ENCODE assay signal across 8 cellular contexts in the genomic region with DNA sequence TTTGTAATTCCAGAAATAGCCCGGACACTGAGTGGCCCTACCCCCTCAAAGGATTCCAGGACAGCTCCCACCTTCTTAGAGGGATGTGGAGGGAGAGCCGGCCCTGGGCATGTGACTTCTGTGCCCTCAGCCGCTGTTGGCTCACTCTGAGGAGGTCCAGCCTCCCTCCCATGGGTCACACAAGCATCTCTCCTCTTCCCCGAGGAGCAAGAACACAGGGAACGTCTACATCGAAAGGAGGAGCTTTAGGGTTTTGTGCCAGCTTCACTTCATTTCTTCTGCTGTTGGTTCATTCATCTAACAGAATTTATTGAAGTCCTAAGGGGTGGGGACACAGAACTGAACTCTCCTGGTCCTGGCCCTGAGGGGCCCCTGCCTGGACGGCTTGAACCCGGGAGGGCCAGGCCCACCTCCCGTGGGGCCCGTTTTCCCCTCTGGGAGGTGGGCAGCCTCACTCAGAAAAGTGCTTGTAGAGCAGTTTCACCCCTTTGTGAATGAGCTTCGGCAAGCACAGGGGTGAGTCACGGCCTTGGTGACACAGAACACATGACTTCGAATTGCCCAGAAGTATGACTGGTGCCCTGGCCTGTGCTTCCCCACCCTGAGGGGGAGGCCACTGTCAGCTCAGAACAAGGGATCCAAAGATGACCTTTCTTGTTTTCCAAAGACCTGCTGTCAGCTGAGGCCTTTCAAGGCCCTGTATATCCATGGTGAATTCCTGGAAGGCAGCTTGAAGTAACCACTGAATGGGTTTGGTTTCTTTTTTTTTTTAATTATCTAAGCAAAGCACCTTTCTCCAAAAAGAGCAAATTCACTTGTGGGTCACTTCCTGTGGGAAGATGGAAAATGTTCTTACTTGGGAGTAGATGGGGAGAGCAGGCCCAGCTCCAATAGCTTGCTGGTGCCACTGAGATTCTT. TPM values are rescaled to one million over a fixed set of nuclear protein-coding genes. Genes with fewer than 3 reads are reported as not detected.
DNase-seq lines count a peak whose midpoint lies in the region; ATAC-seq and TF ChIP-seq lines count a peak whose summit lies in the region.

No MANE protein-coding gene starts in this region.

- no peak for TF ChIP-seq EP300 in suprapubic skin (IDR thresholded peaks at IDR 0.05)

- H3K27me3 ChIP-seq in KMS-11 (ENCODE audit: insufficient read depth, low read depth) (no peaks in the 10 kb centered on the region), suprapubic skin (no peaks in the 10 kb centered on the region)

- H2AFZ ChIP-seq in KMS-11 (ENCODE audit: low read depth) = peak overlapping the region; percentile 82

- H3K9ac ChIP-seq in KMS-11 = peak overlapping the region; percentile 5

- DNase-seq in Daoy (ENCODE audit: low read depth) = peak; percentile 95
- DNase-seq in activated CD8-positive, alpha-beta T cell treated with anti-CD3 and anti-CD28 coated beads, Interleukin-2, amount 10 ng/mL, durations not matched to agents 7 days and 5 days = peak; percentile 59
- DNase-seq in epithelial cell of esophagus (ENCODE audit: low read depth) = peak; percentile 93
- no peak for DNase-seq in neural crest cell (ENCODE audit: low read depth, low spot score)
- DNase-seq in suprapubic skin (ENCODE audit: low spot score in 2 of 2) = peak in 1 of 2 donors; percentile 92
- no peak for DNase-seq in SKM-1 (lab: John Stamatoyannopoulos, UW; ENCODE audit: unreplicated experiment)
- DNase-seq in NCI-H82 treated with DMSO at 0.1 percent for 48 hours (lab: John Stamatoyannopoulos, UW; ENCODE audit: unreplicated experiment) = no peak

- no peak for TF ChIP-seq POLR2A in suprapubic skin (IDR thresholded peaks at IDR 0.05)

- no peaks in the 10 kb centered on the region for H3K9me3 ChIP-seq in suprapubic skin

- no peaks in the 10 kb centered on the region for H3K36me3 ChIP-seq in KMS-11 (ENCODE audit: insufficient read depth)
- no peaks in the 10 kb centered on the region for H3K36me3 ChIP-seq in suprapubic skin

- H3K79me2 ChIP-seq in KMS-11 (ENCODE audit: insufficient read depth, low read depth) = no peaks in the 10 kb centered on the region

- POLR2A ChIA-PET in activated CD8-positive, alpha-beta T cell treated with anti-CD3 and anti-CD28 coated beads, Interleukin-2, amount 10 ng/mL, durations not matched to agents 7 days and 5 days (lab: Charles Lee) = interaction anchor here (0.7 to 6.8 kb wide), 3 partner anchors 9 to 38 kb away, joined by 3 to 107 read pairs (median 5); partner anchors contain the start of gene NFKBIA

- WGBS in suprapubic skin = 33% methylated on average over 11 of the region's 13 CpGs

- peak overlapping the region; percentile 52 for H3K27ac Mint-ChIP-seq in activated CD8-positive, alpha-beta T cell treated with anti-CD3 and anti-CD28 coated beads, Interleukin-2, amount 10 ng/mL, durations not matched to agents 7 days and 5 days
- H3K27ac Mint-ChIP-seq in neural crest cell (ENCODE audit: unreplicated experiment) = peak overlapping the region; percentile 67

- H3K36me3 Mint-ChIP-seq in activated CD8-positive, alpha-beta T cell treated with anti-CD3 and anti-CD28 coated beads, Interleukin-2, amount 10 ng/mL, durations not matched to agents 7 days and 5 days (ENCODE audit: low read depth) = no peaks in the 10 kb centered on the region
- H3K36me3 Mint-ChIP-seq in neural crest cell (ENCODE audit: low read depth) = no peaks in the 10 kb centered on the region

- H3K4me3 Mint-ChIP-seq in activated CD8-positive, alpha-beta T cell treated with anti-CD3 and anti-CD28 coated beads, Interleukin-2, amount 10 ng/mL, durations not matched to agents 7 days and 5 days = no peak overlapping the region
- no peak overlapping the region for H3K4me3 Mint-ChIP-seq in neural crest cell

- H3K4me1 Mint-ChIP-seq in activated CD8-positive, alpha-beta T cell treated with anti-CD3 and anti-CD28 coated beads, Interleukin-2, amount 10 ng/mL, durations not matched to agents 7 days and 5 days (ENCODE audit: low read depth) = peaks cover 44% of the 10 kb centered on the region
- peaks cover 30% of the 10 kb centered on the region for H3K4me1 Mint-ChIP-seq in neural crest cell

- ATAC-seq in activated CD8-positive, alpha-beta T cell treated with anti-CD3 and anti-CD28 coated beads, Interleukin-2, amount 10 ng/mL, durations not matched to agents 7 days and 5 days = peak; percentile 67

- TF ChIP-seq CTCF in KMS-11 (conservative IDR thresholded peaks at IDR 0.05; ENCODE audit: low read depth, low read length) (no peak), epithelial cell of esophagus (IDR thresholded peaks at IDR 0.05; ENCODE audit: insufficient read depth, low read depth, low read length, missing control alignments) (no peak), neural crest cell (conservative IDR thresholded peaks at IDR 0.05) (no peak), suprapubic skin (IDR thresholded peaks at IDR 0.05) (no peak)

- no peak overlapping the region for H3K4me3 ChIP-seq in KMS-11 (IDR thresholded peaks at IDR 0.05; ENCODE audit: insufficient read depth, low read depth, low read length)
- no peak overlapping the region for H3K4me3 ChIP-seq in epithelial cell of esophagus (ENCODE audit: low read length)
- H3K4me3 ChIP-seq in suprapubic skin = no peak overlapping the region

- H3K27me3 Mint-ChIP-seq in activated CD8-positive, alpha-beta T cell treated with anti-CD3 and anti-CD28 coated beads, Interleukin-2, amount 10 ng/mL, durations not matched to agents 7 days and 5 days (ENCODE audit: low read depth) = no peaks in the 10 kb centered on the region
- no peaks in the 10 kb centered on the region for H3K27me3 Mint-ChIP-seq in neural crest cell (ENCODE audit: low read depth)

- H3K4me2 ChIP-seq in KMS-11 = peak overlapping the region; percentile 18

- H4K20me1 ChIP-seq in KMS-11 (ENCODE audit: insufficient read depth) = no peaks in the 10 kb centered on the region

- H3K27ac ChIP-seq in KMS-11 (peak overlapping the region; percentile 52), suprapubic skin (peak overlapping the region; percentile 73)

- peaks cover 36% of the 10 kb centered on the region for H3K4me1 ChIP-seq in KMS-11 (ENCODE audit: low read depth, poor library complexity, severe bottlenecking)
- peaks cover 55% of the 10 kb centered on the region for H3K4me1 ChIP-seq in suprapubic skin

- H3K9me3 Mint-ChIP-seq in activated CD8-positive, alpha-beta T cell treated with anti-CD3 and anti-CD28 coated beads, Interleukin-2, amount 10 ng/mL, durations not matched to agents 7 days and 5 days (ENCODE audit: insufficient read depth) = no peaks in the 10 kb centered on the region
- no peaks in the 10 kb centered on the region for H3K9me3 Mint-ChIP-seq in neural crest cell

- CTCF ChIA-PET in activated CD8-positive, alpha-beta T cell treated with anti-CD3 and anti-CD28 coated beads, Interleukin-2, amount 10 ng/mL, durations not matched to agents 7 days and 5 days (lab: Charles Lee) = interaction anchor here (0.7 to 1.8 kb wide), 6 partner anchors 9 to 136 kb away, joined by 4 to 7 read pairs (median 5); partner anchors contain the start of gene NFKBIA

RNA-seq across cellular contexts. Expression of gene NFKBIA, which starts 39.2 kb away (rescaled TPM):
- 259 and 298 TPM in 2 replicates for total RNA-seq in Daoy (2014; rRNA removed; shearing (Covaris generic))
- 10 to 100 TPM; 56.1 to 56.8 TPM for total RNA-seq in activated CD8-positive, alpha-beta T cell treated with anti-CD3 and anti-CD28 coated beads, Interleukin-2, amount 10 ng/mL, durations not matched to agents 7 days and 5 days
- total RNA-seq in neural crest cell (30.3 and 31.2 TPM in 2 replicates), suprapubic skin (100 to 1,000 TPM; 510 to 768 (median 735) TPM)

Comparison
In these comparisons a context has a peak if more than half of its experiments do, and no peak if none do; other contexts are left out.
1. DNase-seq: peak in Daoy (single experiment), activated CD8-positive, alpha-beta T cell treated with anti-CD3 and anti-CD28 coated beads, Interleukin-2, amount 10 ng/mL, durations not matched to agents 7 days and 5 days (single experiment) and epithelial cell of esophagus (single experiment); none in neural crest cell (single experiment), SKM-1 (single experiment) and NCI-H82 treated with DMSO at 0.1 percent for 48 hours (single experiment).